ENCODE assay signal across 22 cellular contexts in genomic region chr12:125687820-125688219, GRCh38.
"Had no signal": no experiment of that assay in that cellular context is flagged by ENCODE, and none has a peak within 500 bp of the region (broad histone marks: within the 10 kb centered on the region; RNA-seq: fewer than 3 reads in every experiment).

No MANE protein-coding gene starts in this region.

- ATAC-seq: K562, Right ventricle myocardium inferior, SK-N-SH treated with all-trans-retinoic acid at 6 μM for 48 hours had no signal

- DNase-seq: Kasumi-1, MM.1S, NCI-H1092 treated with DMSO at 0.1 percent for 48 hours, NCI-H1436, NCI-H187, NCI-H2029, NCI-H2081 treated with DMSO at 0.1 percent for 48 hours, NCI-H2171, NCI-H226, NCI-H446, NCI-H510A, NCI-H524 treated with DMSO at 0.1 percent for 48 hours, NCI-H69, NCI-H774, SHP77 treated with DMSO at 0.1 percent for 48 hours, SJCRH30 had no signal

- H3K4me1 ChIP-seq: SJCRH30 had no signal

- H3K4me3 Mint-ChIP-seq: IgD-negative memory B cell had no signal

- H3K27me3 ChIP-seq: SJCRH30 had no signal

- H3K4me3 ChIP-seq: K562, SJCRH30 had no signal

- H3K9ac ChIP-seq: KMS-11 had no signal

- H3K27ac Mint-ChIP-seq: IgD-negative memory B cell had no signal

- H3K36me3 ChIP-seq: SJCRH30 had no signal

- H3K4me2 ChIP-seq: KMS-11 had no signal

- H3K36me3 Mint-ChIP-seq: IgD-negative memory B cell had no signal

- H3K4me1 Mint-ChIP-seq: IgD-negative memory B cell had no signal

- H3K27ac ChIP-seq: HL-60, KMS-11, SJCRH30 had no signal

- H3K9me3 ChIP-seq: SJCRH30 had no signal
